22 cellular contexts compared by ENCODE assay signal in the genomic region with DNA sequence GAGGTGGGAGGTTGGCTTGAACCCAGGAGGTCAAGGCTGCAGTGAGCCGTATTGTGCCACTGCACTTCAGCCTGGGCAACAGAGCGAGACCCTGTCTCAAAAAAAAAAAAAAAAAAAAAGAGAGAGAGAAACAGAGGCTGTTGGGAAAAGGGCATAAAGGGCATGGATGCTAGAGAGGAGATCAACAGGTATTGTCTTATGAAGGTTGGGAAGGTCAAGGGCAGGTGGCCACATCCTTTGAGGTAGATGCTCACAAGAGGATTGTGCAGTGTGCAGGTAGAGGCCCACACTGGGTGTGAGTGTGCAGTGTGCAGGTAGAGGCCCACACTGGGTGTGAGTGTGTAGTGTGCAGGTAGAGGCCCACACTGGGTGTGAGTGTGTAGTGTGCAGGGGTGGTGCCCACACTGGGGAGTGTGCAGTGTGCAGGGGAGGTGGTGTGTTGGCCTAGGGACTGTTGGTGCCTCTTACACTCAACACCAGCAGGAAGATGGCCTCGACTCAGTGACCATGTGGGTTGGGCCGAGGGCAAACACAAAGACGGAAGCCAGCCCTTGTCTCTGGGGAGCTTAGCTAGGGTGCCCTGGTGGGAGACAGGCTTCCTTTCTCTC.
DNase-seq lines count a peak whose midpoint lies in the region; ATAC-seq, FAIRE-seq and TF ChIP-seq lines count a peak whose summit lies in the region.
"Had no signal": no experiment of that assay in that cellular context is flagged by ENCODE, and none has a peak within 500 bp of the region (broad histone marks: within the 10 kb centered on the region; RNA-seq: fewer than 3 reads in every experiment).

No MANE protein-coding gene starts in this region.

- peak overlapping the region; percentile 44 for H3K23ac ChIP-seq in neuronal stem cell (ENCODE audit: low read depth, low read length, poor library complexity)

- H3K9ac ChIP-seq in BLaER1 (no peak overlapping the region), neuronal stem cell (ENCODE audit: low read depth, low read length, poor library complexity) (no peak overlapping the region)
- H3K9ac ChIP-seq: GM23248, KMS-11 had no signal

- DNase-seq in D341Med (ENCODE audit: low spot score) (peak; percentile 33), RWPE2 (ENCODE audit: low spot score) (peak; percentile 45), neuronal stem cell (ENCODE audit: low spot score) (no peak), NCI-H1694 treated with DMSO at 0.1 percent for 48 hours (lab: John Stamatoyannopoulos, UW) (no peak), HuH-7.5 (ENCODE audit: low spot score) (no peak), RCC 7860 (ENCODE audit: low spot score) (no peak)
- DNase-seq: BE2C; Calu3; CD8-positive, alpha-beta T cell; DMS 273 treated with DMSO at 0.1 percent for 48 hours; DMS53; DND-41; EL; GM23248; HCEC 1CT; HFFc6 had no signal

- H2BK15ac ChIP-seq in neuronal stem cell (ENCODE audit: low read length), result peak overlapping the region; percentile 21

- H3K9me3 ChIP-seq in BLaER1, result no peaks in the 10 kb centered on the region
- H3K9me3 ChIP-seq in RWPE2 (ENCODE audit: severe bottlenecking), result no peaks in the 10 kb centered on the region
- H3K9me3 ChIP-seq in neuronal stem cell (replicated peaks in 1 of 2; ENCODE audit: control insufficient read depth in 2 of 2, insufficient read depth in 1 of 2, low read depth in 1 of 2, low read length in 2 of 2), result no peaks in the 10 kb centered on the region
- H3K9me3 ChIP-seq: BE2C had no signal

- peaks cover 2% of the 10 kb centered on the region for H3K79me1 ChIP-seq in neuronal stem cell (ENCODE audit: low read depth, low read length)

- H3K27me3 ChIP-seq in BLaER1 (no peaks in the 10 kb centered on the region), RWPE2 (ENCODE audit: insufficient read depth, poor library complexity, severe bottlenecking) (peaks cover 29% of the 10 kb centered on the region), neuronal stem cell (ENCODE audit: control insufficient read depth in 3 of 3, insufficient read depth in 3 of 3, low read depth in 1 of 3, low read length in 3 of 3) (peaks cover 0 to 28% (median 0%) of the 10 kb centered on the region in 3 experiments)
- H3K27me3 ChIP-seq: BE2C had no signal

- H3K27ac ChIP-seq in BLaER1, result peak overlapping the region; percentile 54; the same call in 1 of the 2 replicates
- H3K27ac ChIP-seq in RWPE2 (ENCODE audit: poor library complexity, severe bottlenecking), result no peak overlapping the region
- H3K27ac ChIP-seq in neuronal stem cell (replicated peaks; ENCODE audit: low read length), result no peak overlapping the region
- H3K27ac ChIP-seq: GM23248, KMS-11 had no signal

- H3K18ac ChIP-seq in neuronal stem cell (ENCODE audit: low read length), result peak overlapping the region; percentile 3

- no peak overlapping the region for H2AFZ ChIP-seq in neuronal stem cell (ENCODE audit: low read length)
- H2AFZ ChIP-seq: GM23248 had no signal

- 0 out of 2 replicates have a peak, but pooled peaks cover 7% of the 10 kb centered on the region for H3K36me3 ChIP-seq in BLaER1
- H3K36me3 ChIP-seq in RWPE2 (ENCODE audit: low read depth), result no peaks in the 10 kb centered on the region
- H3K36me3 ChIP-seq in neuronal stem cell (replicated peaks in 1 of 2; ENCODE audit: control insufficient read depth in 2 of 2, insufficient read depth in 2 of 2, low read length in 2 of 2), result no peaks in the 10 kb centered on the region
- H3K36me3 ChIP-seq: BE2C had no signal

- no CpG with 5 or more reads among the region's 5 CpGs for WGBS in neuronal stem cell (ENCODE audit: extremely low coverage in 2 of 2, insufficient read length in 2 of 2, insufficient replicate concordance in 1 of 2), 2 donors

- peak overlapping the region; percentile 66 for H2AK5ac ChIP-seq in neuronal stem cell (ENCODE audit: low read depth, low read length)

- no peak for TF ChIP-seq CTCF in RWPE2 (IDR thresholded peaks at IDR 0.05; ENCODE audit: poor library complexity, severe bottlenecking)

- H4K8ac ChIP-seq in neuronal stem cell (ENCODE audit: low read depth, low read length), result no peak overlapping the region

- H2BK5ac ChIP-seq in neuronal stem cell (ENCODE audit: low read length), result no peak overlapping the region

- H3K14ac ChIP-seq in neuronal stem cell (ENCODE audit: low read length), result no peak overlapping the region

- H4K20me1 ChIP-seq in BLaER1, result no peaks in the 10 kb centered on the region

- H3K4me3 ChIP-seq in BLaER1 (no peak overlapping the region), RWPE2 (ENCODE audit: severe bottlenecking) (no peak overlapping the region), neuronal stem cell (ENCODE audit: low read length in 2 of 2) (no peak overlapping the region)
- H3K4me3 ChIP-seq: GM23248 had no signal

- H3K4ac ChIP-seq in neuronal stem cell (ENCODE audit: low read length), result peak overlapping the region; percentile 19

- H4K91ac ChIP-seq in neuronal stem cell (ENCODE audit: low read depth, low read length, poor library complexity), result no peak overlapping the region

- peaks cover 64% of the 10 kb centered on the region for H3K4me1 ChIP-seq in BLaER1
- H3K4me1 ChIP-seq in RWPE2 (ENCODE audit: insufficient read depth, poor library complexity, severe bottlenecking), result no peaks in the 10 kb centered on the region
- peaks cover 9 to 17% of the 10 kb centered on the region in 2 donors for H3K4me1 ChIP-seq in neuronal stem cell (ENCODE audit: control insufficient read depth in 2 of 2, insufficient read depth in 1 of 2, low read depth in 1 of 2, low read length in 2 of 2)
- H3K4me1 ChIP-seq: BE2C had no signal

- ATAC-seq in RWPE2 (ENCODE audit: low read depth), result no peak
- ATAC-seq: CD8-positive, alpha-beta T cell; HepG2 had no signal

- H2BK12ac ChIP-seq in neuronal stem cell (ENCODE audit: low read length), result peak overlapping the region; percentile 82

- H2BK120ac ChIP-seq in neuronal stem cell (ENCODE audit: low read depth, low read length), result no peak overlapping the region

- no peak for FAIRE-seq in RCC 7860 (lab: Jason Lieb, UNC)
- FAIRE-seq: GM12891, GM19239, H54, HepG2 had no signal

- H3K4me2 ChIP-seq in BLaER1, result peak overlapping the region; percentile 80
- H3K4me2 ChIP-seq in neuronal stem cell (ENCODE audit: insufficient read depth, low read length, poor library complexity, severe bottlenecking), result no peak overlapping the region
- H3K4me2 ChIP-seq: KMS-11 had no signal

Comparison
In these comparisons a context has a peak if more than half of its experiments do, and no peak if none do; other contexts are left out.
1. DNase-seq: peak in D341Med (single experiment) and RWPE2 (single experiment); none in neuronal stem cell (single experiment), NCI-H1694 treated with DMSO at 0.1 percent for 48 hours (single experiment), HuH-7.5 (single experiment) and RCC 7860 (single experiment).